Comparison of ENCODE assay signal across 14 cellular contexts in genomic region chr2:28782423-28782822, GRCh38.
"Had no signal": no experiment of that assay in that cellular context is flagged by ENCODE, and none has a peak within 500 bp of the region (broad histone marks: within the 10 kb centered on the region; RNA-seq: fewer than 3 reads in every experiment).

No MANE protein-coding gene starts in this region.

- H3K9me3 ChIP-seq: heart right ventricle, sigmoid colon, thoracic aorta had no signal

- H3K27ac ChIP-seq: heart right ventricle, neural progenitor cell, sigmoid colon, thoracic aorta had no signal

- H3K4me3 ChIP-seq: heart right ventricle, neural progenitor cell, sigmoid colon, thoracic aorta had no signal

- H3K4me1 ChIP-seq: neural progenitor cell had no signal

- DNase-seq: activated CD4-positive, CD25-positive, alpha-beta regulatory T cell; activated naive CD4-positive, alpha-beta T cell treated with anti-CD3 and anti-CD28 coated beads, Interleukin-2, amount 10 ng/mL, durations not matched to agents 7 days and 5 days; central memory CD4-positive, alpha-beta T cell; cortex of kidney; effector CD8-positive, alpha-beta T cell; foreskin melanocyte; heart right ventricle; sigmoid colon; stimulated activated CD4-positive, alpha-beta T cell treated with anti-CD3 and anti-CD28 coated beads, Interleukin-1b, Interleukin-23, amount 100 ng/mL, for 48 hours; SW 1271 had no signal

- H3K27ac Mint-ChIP-seq: activated naive CD4-positive, alpha-beta T cell treated with anti-CD3 and anti-CD28 coated beads, Interleukin-2, amount 10 ng/mL, durations not matched to agents 7 days and 5 days; activated T-helper 17 cell treated with anti-CD3 and anti-CD28 coated beads, Interleukin-2, amount 50 U/mL, for 72 hours; memory B cell; neural progenitor cell had no signal

- H3K27me3 Mint-ChIP-seq: activated naive CD4-positive, alpha-beta T cell treated with anti-CD3 and anti-CD28 coated beads, Interleukin-2, amount 10 ng/mL, durations not matched to agents 7 days and 5 days; activated T-helper 17 cell treated with anti-CD3 and anti-CD28 coated beads, Interleukin-2, amount 50 U/mL, for 72 hours; memory B cell had no signal

- H3K27me3 ChIP-seq: heart right ventricle, neural progenitor cell, sigmoid colon had no signal

- ATAC-seq: activated T-helper 17 cell treated with anti-CD3 and anti-CD28 coated beads, Interleukin-2, amount 50 U/mL, for 72 hours; heart right ventricle had no signal

- H3K4me3 Mint-ChIP-seq: activated naive CD4-positive, alpha-beta T cell treated with anti-CD3 and anti-CD28 coated beads, Interleukin-2, amount 10 ng/mL, durations not matched to agents 7 days and 5 days; activated T-helper 17 cell treated with anti-CD3 and anti-CD28 coated beads, Interleukin-2, amount 50 U/mL, for 72 hours; memory B cell; neural progenitor cell had no signal

- H3K4me1 Mint-ChIP-seq: memory B cell, neural progenitor cell had no signal

- H3K9me3 Mint-ChIP-seq: activated naive CD4-positive, alpha-beta T cell treated with anti-CD3 and anti-CD28 coated beads, Interleukin-2, amount 10 ng/mL, durations not matched to agents 7 days and 5 days; activated T-helper 17 cell treated with anti-CD3 and anti-CD28 coated beads, Interleukin-2, amount 50 U/mL, for 72 hours; memory B cell; neural progenitor cell had no signal
